In genomic region chr12:63931703-63932102, GRCh38 we compare ENCODE assay signal across 15 cellular contexts.
"Had no signal": no experiment of that assay in that cellular context is flagged by ENCODE, and none has a peak within 500 bp of the region (broad histone marks: within the 10 kb centered on the region; RNA-seq: fewer than 3 reads in every experiment).

No MANE protein-coding gene starts in this region.

- H3K36me3 ChIP-seq: prostate gland, tibial artery, uterus had no signal

- H3K9me3 ChIP-seq: prostate gland, tibial artery, uterus had no signal

- H3K4me3 Mint-ChIP-seq: activated CD4-positive, alpha-beta T cell treated with anti-CD3 and anti-CD28 coated beads, Interleukin-2, amount 10 ng/mL, durations not matched to agents 7 days and 5 days; activated naive CD8-positive, alpha-beta T cell treated with anti-CD3 and anti-CD28 coated beads, Interleukin-2, amount 10 ng/mL, durations not matched to agents 7 days and 5 days; effector memory CD8-positive, alpha-beta T cell; nephron; stimulated activated memory B cell treated with anti-CD40 and anti-IgM and Interleukin-4, amounts not matched to agents 10 μg/mL and 1 μg/mL and 100 μg/mL, for 72 hours; T-helper 2 cell treated with Interferon-gamma antibody and Interleukin-4, amounts not matched to agents 5 μg/mL and 100 μg/mL, for 36 hours had no signal

- H3K4me1 Mint-ChIP-seq: activated CD4-positive, alpha-beta T cell treated with anti-CD3 and anti-CD28 coated beads, Interleukin-2, amount 10 ng/mL, durations not matched to agents 7 days and 5 days; activated naive CD8-positive, alpha-beta T cell treated with anti-CD3 and anti-CD28 coated beads, Interleukin-2, amount 10 ng/mL, durations not matched to agents 7 days and 5 days; stimulated activated memory B cell treated with anti-CD40 and anti-IgM and Interleukin-4, amounts not matched to agents 10 μg/mL and 1 μg/mL and 100 μg/mL, for 72 hours had no signal

- H3K27me3 ChIP-seq: tibial artery, uterus had no signal

- ATAC-seq: effector memory CD8-positive, alpha-beta T cell; right cardiac atrium; stimulated activated memory B cell treated with anti-CD40 and anti-IgM and Interleukin-4, amounts not matched to agents 10 μg/mL and 1 μg/mL and 100 μg/mL, for 72 hours had no signal

- H3K36me3 Mint-ChIP-seq: activated naive CD8-positive, alpha-beta T cell treated with anti-CD3 and anti-CD28 coated beads, Interleukin-2, amount 10 ng/mL, durations not matched to agents 7 days and 5 days; stimulated activated memory B cell treated with anti-CD40 and anti-IgM and Interleukin-4, amounts not matched to agents 10 μg/mL and 1 μg/mL and 100 μg/mL, for 72 hours had no signal

- H3K27ac ChIP-seq: prostate gland, tibial artery, uterus had no signal

- H3K9me3 Mint-ChIP-seq: activated CD4-positive, alpha-beta T cell treated with anti-CD3 and anti-CD28 coated beads, Interleukin-2, amount 10 ng/mL, durations not matched to agents 7 days and 5 days; activated naive CD8-positive, alpha-beta T cell treated with anti-CD3 and anti-CD28 coated beads, Interleukin-2, amount 10 ng/mL, durations not matched to agents 7 days and 5 days; effector memory CD8-positive, alpha-beta T cell; nephron; stimulated activated memory B cell treated with anti-CD40 and anti-IgM and Interleukin-4, amounts not matched to agents 10 μg/mL and 1 μg/mL and 100 μg/mL, for 72 hours; T-helper 2 cell treated with Interferon-gamma antibody and Interleukin-4, amounts not matched to agents 5 μg/mL and 100 μg/mL, for 36 hours had no signal

- DNase-seq: activated CD4-positive, alpha-beta T cell treated with anti-CD3 and anti-CD28 coated beads, Interleukin-2, amount 10 ng/mL, durations not matched to agents 7 days and 5 days; activated CD4-positive, CD25-positive, alpha-beta regulatory T cell; activated naive CD4-positive, alpha-beta T cell; activated naive CD8-positive, alpha-beta T cell treated with anti-CD3 and anti-CD28 coated beads, Interleukin-2, amount 10 ng/mL, durations not matched to agents 7 days and 5 days; aorta; dermis blood vessel endothelial cell; effector memory CD8-positive, alpha-beta T cell; foreskin melanocyte; right cardiac atrium; tibial artery; uterus had no signal

- H3K27ac Mint-ChIP-seq: activated CD4-positive, alpha-beta T cell treated with anti-CD3 and anti-CD28 coated beads, Interleukin-2, amount 10 ng/mL, durations not matched to agents 7 days and 5 days; activated naive CD8-positive, alpha-beta T cell treated with anti-CD3 and anti-CD28 coated beads, Interleukin-2, amount 10 ng/mL, durations not matched to agents 7 days and 5 days; effector memory CD8-positive, alpha-beta T cell; nephron; stimulated activated memory B cell treated with anti-CD40 and anti-IgM and Interleukin-4, amounts not matched to agents 10 μg/mL and 1 μg/mL and 100 μg/mL, for 72 hours; T-helper 2 cell treated with Interferon-gamma antibody and Interleukin-4, amounts not matched to agents 5 μg/mL and 100 μg/mL, for 36 hours had no signal

- H3K4me1 ChIP-seq: prostate gland, uterus had no signal

- H3K4me3 ChIP-seq: prostate gland, tibial artery, uterus had no signal
